ENCODE assay signal across 22 cellular contexts in genomic region chr12:24133385-24133784, GRCh38.
DNase-seq lines count a peak whose midpoint lies in the region; ATAC-seq and TF ChIP-seq lines count a peak whose summit lies in the region.
"Had no signal": no experiment of that assay in that cellular context is flagged by ENCODE, and none has a peak within 500 bp of the region (broad histone marks: within the 10 kb centered on the region; RNA-seq: fewer than 3 reads in every experiment).

No MANE protein-coding gene starts in this region.

- H3K36me3 Mint-ChIP-seq in endodermal cell (ENCODE audit: low read depth) (no peaks in the 10 kb centered on the region), progenitor cell of endocrine pancreas (ENCODE audit: insufficient read depth) (no peaks in the 10 kb centered on the region)
- no peaks in the 10 kb centered on the region for H3K36me3 Mint-ChIP-seq in activated T-cell treated with anti-CD3 and anti-CD28 coated beads, Interleukin-2, amount 50 U/mL, for 24 hours (ENCODE audit: low read depth)
- H3K36me3 Mint-ChIP-seq: activated naive CD8-positive, alpha-beta T cell; CD14-positive monocyte had no signal

- 0 to 24% methylated on average over 1 to 3 of the region's 4 CpGs for WGBS in endodermal cell (ENCODE audit: insufficient coverage in 1 of 2, insufficient read length in 1 of 2), 2 experiments

- H3K4me1 ChIP-seq in endodermal cell (ENCODE audit: control insufficient read depth, insufficient read depth, low read length) (peaks cover 5% of the 10 kb centered on the region), PC-9 (replicated peaks; ENCODE audit: insufficient read depth) (no peaks in the 10 kb centered on the region)
- H3K4me1 ChIP-seq: breast epithelium, esophagus squamous epithelium, left ventricle myocardium inferior, prostate gland, spleen had no signal

- H3K27ac ChIP-seq in endodermal cell (ENCODE audit: low read depth, low read length) (peak overlapping the region; percentile 40), PC-9 (no peak overlapping the region)
- H3K27ac ChIP-seq: breast epithelium, esophagus squamous epithelium, left ventricle myocardium inferior, prostate gland, spleen had no signal

- H3K4me2 ChIP-seq in PC-9 = no peak overlapping the region

- H3K36me3 ChIP-seq in endodermal cell (ENCODE audit: control insufficient read depth, insufficient read depth, low read length) (no peaks in the 10 kb centered on the region), PC-9 (ENCODE audit: low read depth) (no peaks in the 10 kb centered on the region)
- H3K36me3 ChIP-seq: breast epithelium, esophagus squamous epithelium, left ventricle myocardium inferior, prostate gland, spleen had no signal

- peak overlapping the region; percentile 93 for H3K27ac Mint-ChIP-seq in endodermal cell
- peak overlapping the region; percentile 87 for H3K27ac Mint-ChIP-seq in progenitor cell of endocrine pancreas
- H3K27ac Mint-ChIP-seq in activated T-cell treated with anti-CD3 and anti-CD28 coated beads, Interleukin-2, amount 50 U/mL, for 24 hours = no peak overlapping the region
- H3K27ac Mint-ChIP-seq: activated CD4-positive, alpha-beta T cell treated with anti-CD3 and anti-CD28 coated beads, Interleukin-2, amount 10 ng/mL, durations not matched to agents 24 days and 14 days; activated naive CD8-positive, alpha-beta T cell; CD14-positive monocyte; type B pancreatic cell had no signal

- no peak for TF ChIP-seq CTCF in endodermal cell (conservative IDR thresholded peaks at IDR 0.05)
- no peak for TF ChIP-seq CTCF in progenitor cell of endocrine pancreas (IDR thresholded peaks at IDR 0.05; ENCODE audit: unreplicated experiment)
- TF ChIP-seq CTCF in PC-9 (conservative IDR thresholded peaks at IDR 0.05) = no peak

- no peaks in the 10 kb centered on the region for H3K79me2 ChIP-seq in PC-9 (ENCODE audit: low read depth)

- H3F3A ChIP-seq in PC-9 (ENCODE audit: insufficient read depth, low read depth) = no peaks in the 10 kb centered on the region

- H3K4me3 Mint-ChIP-seq in endodermal cell (peak overlapping the region; percentile 19), progenitor cell of endocrine pancreas (ENCODE audit: low read depth) (no peak overlapping the region)
- H3K4me3 Mint-ChIP-seq in activated T-cell treated with anti-CD3 and anti-CD28 coated beads, Interleukin-2, amount 50 U/mL, for 24 hours = no peak overlapping the region
- H3K4me3 Mint-ChIP-seq: activated CD4-positive, alpha-beta T cell treated with anti-CD3 and anti-CD28 coated beads, Interleukin-2, amount 10 ng/mL, durations not matched to agents 24 days and 14 days; activated naive CD8-positive, alpha-beta T cell; CD14-positive monocyte; type B pancreatic cell had no signal

- peak overlapping the region; percentile 32 for H3K9ac ChIP-seq in endodermal cell (ENCODE audit: extremely low read depth, low read length, poor library complexity, severe bottlenecking)

- H2AFZ ChIP-seq in PC-9 = no peak overlapping the region

- no peak for ATAC-seq in stimulated activated naive CD8-positive, alpha-beta T cell treated with anti-CD3 and anti-CD28 coated beads, Interleukin-15, Interleukin-2, amounts not matched to agents 100 U/mL and 50 U/mL, for 24 hours

- DNase-seq in NCI-H82 (lab: John Stamatoyannopoulos, UW) = peak; percentile 31
- no peak for DNase-seq in NCI-H82 treated with DMSO at 0.1 percent for 48 hours (lab: John Stamatoyannopoulos, UW; ENCODE audit: unreplicated experiment)
- peak; percentile 46 for DNase-seq in NCI-H2107 treated with DMSO at 0.1 percent for 48 hours (lab: John Stamatoyannopoulos, UW; ENCODE audit: unreplicated experiment)
- peak; percentile 95 for DNase-seq in endodermal cell
- DNase-seq in progenitor cell of endocrine pancreas (ENCODE audit: low spot score, unreplicated experiment) = no peak
- no peak for DNase-seq in PC-9
- DNase-seq in stimulated activated naive CD8-positive, alpha-beta T cell treated with anti-CD3 and anti-CD28 coated beads, Interleukin-15, Interleukin-2, amounts not matched to agents 100 U/mL and 50 U/mL, for 24 hours = no peak
- no peak for DNase-seq in activated T-cell treated with anti-CD3 and anti-CD28 coated beads, Interleukin-2, amount 50 U/mL, for 24 hours
- DNase-seq: activated CD4-positive, alpha-beta T cell treated with anti-CD3 and anti-CD28 coated beads, Interleukin-2, amount 10 ng/mL, durations not matched to agents 24 days and 14 days; activated T-cell treated with anti-CD3 and anti-CD28 coated beads, Interleukin-2, amount 50 U/mL, for 1 hour; EL; esophagus squamous epithelium; HCEC 1CT; left ventricle myocardium inferior; NCI-H1092 treated with DMSO at 0.1 percent for 48 hours; spleen; stimulated activated naive CD4-positive, alpha-beta T cell had no signal

- intact Hi-C loops in PC-9 (cut with micrococcal nuclease; ENCODE audit: unreplicated experiment) = no loop called here

- no peaks in the 10 kb centered on the region for H4K20me1 ChIP-seq in PC-9 (ENCODE audit: insufficient read depth)

- no peak overlapping the region for H3K4me3 ChIP-seq in endodermal cell (ENCODE audit: low read length)
- H3K4me3 ChIP-seq in PC-9 = no peak overlapping the region
- H3K4me3 ChIP-seq: breast epithelium, esophagus squamous epithelium, left ventricle myocardium inferior, prostate gland, spleen had no signal

- CTCF ChIA-PET in PC-9 (lab: Charles Lee) = no interaction called here

- H3K9me3 ChIP-seq in endodermal cell (ENCODE audit: control insufficient read depth, low read length) = no peaks in the 10 kb centered on the region
- no peaks in the 10 kb centered on the region for H3K9me3 ChIP-seq in PC-9 (ENCODE audit: insufficient read depth, low read depth)
- H3K9me3 ChIP-seq: breast epithelium, esophagus squamous epithelium, left ventricle myocardium inferior, prostate gland, spleen had no signal

- no peaks in the 10 kb centered on the region for H3K9me2 ChIP-seq in PC-9 (ENCODE audit: insufficient read depth)

- H3K27me3 Mint-ChIP-seq in endodermal cell (ENCODE audit: insufficient read depth) (no peaks in the 10 kb centered on the region), progenitor cell of endocrine pancreas (no peaks in the 10 kb centered on the region)
- H3K27me3 Mint-ChIP-seq in activated T-cell treated with anti-CD3 and anti-CD28 coated beads, Interleukin-2, amount 50 U/mL, for 24 hours = no peaks in the 10 kb centered on the region
- H3K27me3 Mint-ChIP-seq: activated CD4-positive, alpha-beta T cell treated with anti-CD3 and anti-CD28 coated beads, Interleukin-2, amount 10 ng/mL, durations not matched to agents 24 days and 14 days; activated naive CD8-positive, alpha-beta T cell had no signal

- no TSS peak for BruUV-seq in PC-9 (replicated peaks; lab: Mats Ljungman, UMichigan)

- H3K4me1 Mint-ChIP-seq in endodermal cell (peaks cover 59% of the 10 kb centered on the region), progenitor cell of endocrine pancreas (ENCODE audit: low read depth) (peaks cover 22% of the 10 kb centered on the region)
- no peaks in the 10 kb centered on the region for H3K4me1 Mint-ChIP-seq in activated T-cell treated with anti-CD3 and anti-CD28 coated beads, Interleukin-2, amount 50 U/mL, for 24 hours (ENCODE audit: low read depth)
- H3K4me1 Mint-ChIP-seq: activated CD4-positive, alpha-beta T cell treated with anti-CD3 and anti-CD28 coated beads, Interleukin-2, amount 10 ng/mL, durations not matched to agents 24 days and 14 days had no signal

- H3K27me3 ChIP-seq in endodermal cell (ENCODE audit: control insufficient read depth, insufficient read depth, low read length, poor library complexity, severe bottlenecking) (no peaks in the 10 kb centered on the region), PC-9 (ENCODE audit: insufficient read depth, low read depth) (peaks cover 4% of the 10 kb centered on the region; the same call in 1 of the 2 replicates)
- H3K27me3 ChIP-seq: breast epithelium, esophagus squamous epithelium, spleen had no signal

- POLR2A ChIA-PET in PC-9 (lab: Charles Lee; ENCODE audit: unreplicated experiment) = no interaction called here

- H3K9me3 Mint-ChIP-seq in endodermal cell (no peaks in the 10 kb centered on the region), progenitor cell of endocrine pancreas (ENCODE audit: low read depth) (no peaks in the 10 kb centered on the region)
- no peaks in the 10 kb centered on the region for H3K9me3 Mint-ChIP-seq in activated T-cell treated with anti-CD3 and anti-CD28 coated beads, Interleukin-2, amount 50 U/mL, for 24 hours
- H3K9me3 Mint-ChIP-seq: activated CD4-positive, alpha-beta T cell treated with anti-CD3 and anti-CD28 coated beads, Interleukin-2, amount 10 ng/mL, durations not matched to agents 24 days and 14 days; type B pancreatic cell had no signal

Comparison
In these comparisons a context has a peak if more than half of its experiments do, and no peak if none do; other contexts are left out.
1. DNase-seq: peak in NCI-H82 (single experiment), NCI-H2107 treated with DMSO at 0.1 percent for 48 hours (single experiment) and endodermal cell (single experiment); none in NCI-H82 treated with DMSO at 0.1 percent for 48 hours (single experiment), progenitor cell of endocrine pancreas (single experiment), PC-9 (0 of 2), stimulated activated naive CD8-positive, alpha-beta T cell treated with anti-CD3 and anti-CD28 coated beads, Interleukin-15, Interleukin-2, amounts not matched to agents 100 U/mL and 50 U/mL, for 24 hours (single experiment) and activated T-cell treated with anti-CD3 and anti-CD28 coated beads, Interleukin-2, amount 50 U/mL, for 24 hours (single experiment).